1 cellular context compared by ENCODE assay signal in the genomic region with DNA sequence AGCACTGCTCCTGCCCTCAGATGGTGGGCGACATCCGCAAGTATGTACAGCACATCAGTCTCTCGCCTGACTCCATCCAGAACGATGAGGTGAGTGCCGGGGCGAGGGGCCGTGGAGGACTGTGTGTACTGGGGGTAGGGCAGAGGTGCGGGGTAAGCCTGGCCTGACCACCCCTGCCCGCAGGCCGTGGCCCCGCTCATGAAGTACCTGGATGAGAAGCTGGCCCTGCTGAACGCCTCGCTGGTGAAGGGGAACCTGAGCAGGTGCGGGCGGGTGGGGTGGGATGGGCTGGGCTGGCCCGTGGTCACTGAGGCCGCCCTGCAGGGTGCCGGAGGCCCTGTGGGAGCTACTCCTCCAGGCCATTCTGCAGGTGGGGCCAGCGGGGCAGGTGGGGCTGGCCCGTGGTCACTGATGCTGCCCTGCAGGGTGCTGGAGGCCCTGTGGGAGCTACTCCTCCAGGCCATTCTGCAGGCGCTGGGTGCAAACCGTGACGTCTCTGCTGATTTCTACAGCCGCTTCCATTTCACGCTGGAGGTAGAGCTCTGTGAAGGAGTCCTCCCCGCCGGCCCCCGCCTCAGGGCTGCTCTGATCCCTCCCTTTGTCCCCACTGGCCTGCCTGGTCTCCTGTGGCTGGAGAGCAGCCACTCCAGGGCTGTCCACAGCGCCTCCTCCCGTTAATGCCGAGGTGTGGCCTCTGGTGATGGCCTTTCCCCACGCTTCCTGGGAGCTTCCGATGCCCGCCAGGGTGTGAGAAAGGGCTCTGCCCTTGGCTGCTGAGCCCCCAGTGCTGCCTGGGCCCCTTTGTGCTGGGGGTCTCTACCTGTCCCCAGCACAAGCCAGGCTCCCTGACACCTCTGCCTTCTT.
A peak's percentile ranks its signal among the peaks of the same experiment; 100 is the strongest.
TF ChIP-seq lines count a peak whose summit lies in the region.

No MANE protein-coding gene starts in this region.

TF ChIP-seq in HepG2, 621 proteins besides CTCF, POLR2A, EP300 and RAD21:
- TF ChIP-seq JARID2 (CRISPR knock-in tag; IDR thresholded peaks at IDR 0.05; ENCODE audit: insufficient replicate concordance) (no peak), HNRNPLL (IDR thresholded peaks at IDR 0.05; ENCODE audit: low read depth, low read length, poor library complexity, severe bottlenecking) (peak; percentile 18), AGO2 (optimal IDR thresholded peaks at IDR 0.05; ENCODE audit: low read depth, low read length) (peak; percentile 75)
